ENCODE assay signal across 1 cellular context in genomic region chr6:1222426-1223311, GRCh38.
TF ChIP-seq lines count a peak whose summit lies in the region.

No MANE protein-coding gene starts in this region.

TF ChIP-seq in WTC11, 78 proteins besides CTCF, POLR2A, EP300 and RAD21 (continued from another document):
- TF ChIP-seq STAT6 (CRISPR knock-in tag; conservative IDR thresholded peaks at IDR 0.05; ENCODE audit: low read depth), result no peak
- no peak for TF ChIP-seq ETV6 (CRISPR knock-in tag; IDR thresholded peaks at IDR 0.05)
- TF ChIP-seq USF1 (CRISPR knock-in tag; IDR thresholded peaks at IDR 0.05), result no peak
- TF ChIP-seq TEAD1 (CRISPR knock-in tag; IDR thresholded peaks at IDR 0.05), result no peak
- no peak for TF ChIP-seq ARID4B (CRISPR knock-in tag; IDR thresholded peaks at IDR 0.05; ENCODE audit: borderline replicate concordance)
- no peak for TF ChIP-seq MYBL2 (CRISPR knock-in tag; IDR thresholded peaks at IDR 0.05)
- no peak for TF ChIP-seq MAX (CRISPR knock-in tag; IDR thresholded peaks at IDR 0.05)
- TF ChIP-seq, protein P1, sequence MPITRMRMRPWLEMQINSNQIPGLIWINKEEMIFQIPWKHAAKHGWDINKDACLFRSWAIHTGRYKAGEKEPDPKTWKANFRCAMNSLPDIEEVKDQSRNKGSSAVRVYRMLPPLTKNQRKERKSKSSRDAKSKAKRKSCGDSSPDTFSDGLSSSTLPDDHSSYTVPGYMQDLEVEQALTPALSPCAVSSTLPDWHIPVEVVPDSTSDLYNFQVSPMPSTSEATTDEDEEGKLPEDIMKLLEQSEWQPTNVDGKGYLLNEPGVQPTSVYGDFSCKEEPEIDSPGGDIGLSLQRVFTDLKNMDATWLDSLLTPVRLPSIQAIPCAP (CRISPR knock-in tag; IDR thresholded peaks at IDR 0.05), result no peak
- no peak for TF ChIP-seq NFYB (CRISPR knock-in tag; conservative IDR thresholded peaks at IDR 0.05; ENCODE audit: low read depth)
- no peak for TF ChIP-seq ZNF532 (CRISPR knock-in tag; IDR thresholded peaks at IDR 0.05; ENCODE audit: borderline replicate concordance)
- TF ChIP-seq ZNF232 (CRISPR knock-in tag; IDR thresholded peaks at IDR 0.05), result no peak
- no peak for TF ChIP-seq ZNF512 (CRISPR knock-in tag; IDR thresholded peaks at IDR 0.05; ENCODE audit: borderline replicate concordance)
- no peak for TF ChIP-seq ZNF396 (CRISPR knock-in tag; IDR thresholded peaks at IDR 0.05; ENCODE audit: borderline replicate concordance)
- no peak for TF ChIP-seq CREB1 (CRISPR knock-in tag; IDR thresholded peaks at IDR 0.05)
- TF ChIP-seq MXD4 (CRISPR knock-in tag; IDR thresholded peaks at IDR 0.05; ENCODE audit: borderline replicate concordance), result no peak
